ENCODE assay signal across 27 cellular contexts in the genomic region with DNA sequence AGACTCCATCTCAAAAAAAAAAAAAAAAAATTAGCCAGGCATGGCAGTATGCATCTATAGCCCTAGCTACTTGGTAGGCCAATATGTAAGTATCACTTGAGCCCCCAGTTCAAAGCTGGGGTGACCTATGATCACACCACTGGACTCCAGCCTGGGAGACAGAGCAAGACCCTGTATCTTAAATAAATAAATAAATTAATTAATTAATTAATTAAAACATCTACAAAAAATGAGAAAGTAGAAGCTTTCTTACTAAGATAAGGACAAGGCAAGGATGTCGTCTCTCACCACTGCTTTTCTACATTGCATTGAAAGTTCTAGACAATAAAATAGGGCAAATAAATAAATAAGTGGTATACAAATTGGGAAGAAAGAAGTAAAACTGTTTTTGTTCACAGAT.
"Had no signal": no experiment of that assay in that cellular context is flagged by ENCODE, and none has a peak within 500 bp of the region (broad histone marks: within the 10 kb centered on the region; RNA-seq: fewer than 3 reads in every experiment).

No MANE protein-coding gene starts in this region.

- H3K4me3 ChIP-seq: neural progenitor cell, ovary, psoas muscle, right lobe of liver, sigmoid colon, stomach, thoracic aorta, thyroid gland, tibial nerve, upper lobe of left lung, vagina had no signal

- H3K4me2 ChIP-seq: neural progenitor cell had no signal

- H3K27ac ChIP-seq: neural progenitor cell, ovary, parathyroid adenoma, psoas muscle, right lobe of liver, sigmoid colon, stomach, thoracic aorta, thyroid gland, tibial nerve, upper lobe of left lung, vagina had no signal

- H3K27ac Mint-ChIP-seq: nephron; neural progenitor cell; progenitor cell of endocrine pancreas; stimulated activated effector memory CD8-positive, alpha-beta T cell treated with anti-CD3 and anti-CD28 coated beads, Interleukin-12 subunit alpha, Interleukin-12 subunit beta, amount 100 ng/mL, for 72 hours; stimulated activated naive B cell treated with anti-CD40 and anti-IgM and Interleukin-4, amounts not matched to agents 10 μg/mL and 1 μg/mL and 100 μg/mL, for 72 hours; stimulated activated naive CD8-positive, alpha-beta T cell treated with anti-CD3 and anti-CD28 coated beads, Interleukin-15, Interleukin-2, amounts not matched to agents 100 ng/mL and 50 ng/mL, for 24 hours had no signal

- DNase-seq: occipital lobe; ovary; posterior cingulate gyrus; psoas muscle; right cardiac atrium; right lobe of liver; sigmoid colon; small intestine; stimulated activated CD4-positive, alpha-beta T cell treated with anti-CD3 and anti-CD28 coated beads, Interleukin-15, amount 100 ng/mL, for 24 hours; stimulated activated CD4-positive, alpha-beta T cell treated with anti-CD3 and anti-CD28 coated beads, Interleukin-2, amount 100 ng/mL, for 24 hours; stimulated activated CD4-positive, alpha-beta T cell treated with anti-CD3 and anti-CD28 coated beads, Interleukin-2, amount 100 ng/mL, for 48 hours; stimulated activated CD4-positive, alpha-beta T cell treated with anti-CD3 and anti-CD28 coated beads, Interleukin-4, amount 100 ng/mL, for 24 hours; stimulated activated naive B cell treated with anti-CD40 and anti-IgM and Interleukin-4, amounts not matched to agents 10 μg/mL and 1 μg/mL and 100 μg/mL, for 72 hours; stimulated activated naive CD4-positive, alpha-beta T cell treated with Interleukin-2 at 50 U/mL for 16 hours; stomach; thyroid gland; trophoblast cell; upper lobe of left lung had no signal

- H3K36me3 Mint-ChIP-seq: neural progenitor cell had no signal

- H3K4me1 ChIP-seq: neural progenitor cell, parathyroid adenoma, psoas muscle, right lobe of liver, sigmoid colon, stomach, upper lobe of left lung, vagina had no signal

- H3K4me3 Mint-ChIP-seq: nephron; neural progenitor cell; stimulated activated effector memory CD8-positive, alpha-beta T cell treated with anti-CD3 and anti-CD28 coated beads, Interleukin-12 subunit alpha, Interleukin-12 subunit beta, amount 100 ng/mL, for 72 hours; stimulated activated naive B cell treated with anti-CD40 and anti-IgM and Interleukin-4, amounts not matched to agents 10 μg/mL and 1 μg/mL and 100 μg/mL, for 72 hours; stimulated activated naive CD8-positive, alpha-beta T cell treated with anti-CD3 and anti-CD28 coated beads, Interleukin-15, Interleukin-2, amounts not matched to agents 100 ng/mL and 50 ng/mL, for 24 hours had no signal

- H2AFZ ChIP-seq: neural progenitor cell, parathyroid adenoma had no signal

- H3K36me3 ChIP-seq: neural progenitor cell, ovary, right lobe of liver, sigmoid colon, stomach, thoracic aorta, thyroid gland, tibial nerve, upper lobe of left lung, vagina had no signal

- H3K9me3 ChIP-seq: ovary, psoas muscle, right lobe of liver, sigmoid colon, thoracic aorta, thyroid gland, tibial nerve, upper lobe of left lung, vagina had no signal

- H3K27me3 Mint-ChIP-seq: progenitor cell of endocrine pancreas; stimulated activated naive B cell treated with anti-CD40 and anti-IgM and Interleukin-4, amounts not matched to agents 10 μg/mL and 1 μg/mL and 100 μg/mL, for 72 hours; stimulated activated naive CD8-positive, alpha-beta T cell treated with anti-CD3 and anti-CD28 coated beads, Interleukin-15, Interleukin-2, amounts not matched to agents 100 ng/mL and 50 ng/mL, for 24 hours had no signal

- H3K4me1 Mint-ChIP-seq: nephron, neural progenitor cell had no signal

- H3K9me3 Mint-ChIP-seq: neural progenitor cell had no signal

- H3K79me2 ChIP-seq: parathyroid adenoma had no signal
